In genomic region chr11:114440121-114440860, GRCh38 we compare ENCODE assay signal across 8 cellular contexts. TPM values are rescaled to one million over a fixed set of nuclear protein-coding genes. Genes with fewer than 3 reads are reported as not detected.
A peak's percentile ranks its signal among the peaks of the same experiment; 100 is the strongest.
DNase-seq lines count a peak whose midpoint lies in the region; ATAC-seq, FAIRE-seq and TF ChIP-seq lines count a peak whose summit lies in the region.

No MANE protein-coding gene starts in this region.

- no peaks in the 10 kb centered on the region for H3K9me3 Mint-ChIP-seq in natural killer cell

- ATAC-seq in natural killer cell: no peak
- no peak for ATAC-seq in HG03139 (IDR thresholded peaks at IDR 0.05; ENCODE audit: unreplicated experiment)
- no peak for ATAC-seq in HG03457 (IDR thresholded peaks at IDR 0.05; ENCODE audit: unreplicated experiment)
- ATAC-seq in GM21360 (IDR thresholded peaks at IDR 0.05; ENCODE audit: unreplicated experiment): no peak

- H3K4me3 Mint-ChIP-seq in natural killer cell: peak overlapping the region; percentile 99

- H4K20me1 ChIP-seq in PC-9 (ENCODE audit: insufficient read depth): peaks cover 46% of the 10 kb centered on the region
- H4K20me1 ChIP-seq in endothelial cell of umbilical vein (replicated peaks; ENCODE audit: control insufficient read depth, extremely low read depth, insufficient read depth, low read length): no peaks in the 10 kb centered on the region

- TF ChIP-seq CTCF in PC-9 (conservative IDR thresholded peaks at IDR 0.05): no peak
- TF ChIP-seq CTCF in endothelial cell of umbilical vein (IDR thresholded peaks at IDR 0.05; ENCODE audit: extremely low read depth in 1 of 2, insufficient read depth in 1 of 2, low read depth in 1 of 2, low read length in 2 of 2): no peak
- no peak for TF ChIP-seq CTCF in natural killer cell (IDR thresholded peaks at IDR 0.05)

- H3K4me2 ChIP-seq in PC-9: peak overlapping the region; percentile 93
- H3K4me2 ChIP-seq in endothelial cell of umbilical vein (ENCODE audit: insufficient read depth, low read length): peak overlapping the region; percentile 94

- H3K9me3 ChIP-seq in PC-9 (ENCODE audit: insufficient read depth, low read depth) (no peaks in the 10 kb centered on the region), endothelial cell of umbilical vein (replicated peaks; ENCODE audit: control insufficient read depth, insufficient read depth, low read length) (no peaks in the 10 kb centered on the region)

- DNase-seq in PC-9 (no peak), endothelial cell of umbilical vein (ENCODE audit: low read depth, low spot score) (no peak), natural killer cell (no peak)
- no peak for DNase-seq in effector CD8-positive, alpha-beta T cell (lab: John Stamatoyannopoulos, UW)

- H3K27ac ChIP-seq in PC-9: peak overlapping the region; percentile 44
- H3K27ac ChIP-seq in endothelial cell of umbilical vein (ENCODE audit: insufficient read depth, low read depth, low read length): peak overlapping the region; percentile 36

- CTCF ChIA-PET in PC-9 (lab: Charles Lee) (no interaction called here), endothelial cell of umbilical vein (lab: Charles Lee) (interaction anchor here (0.9 to 1.5 kb wide), 5 partner anchors 10 to 159 kb away, joined by 3 to 7 read pairs (median 4); no protein-coding TSS in a partner anchor)

- H2AFZ ChIP-seq in PC-9 (peak overlapping the region; percentile 92), endothelial cell of umbilical vein (ENCODE audit: low read depth, low read length) (peak overlapping the region; percentile 36)

- H3K79me2 ChIP-seq in PC-9 (ENCODE audit: low read depth) (peaks cover 60% of the 10 kb centered on the region), endothelial cell of umbilical vein (ENCODE audit: control insufficient read depth, insufficient read depth, low read length) (peaks cover 55% of the 10 kb centered on the region)

- BruUV-seq in PC-9 (replicated peaks; lab: Mats Ljungman, UMichigan): TSS peak; percentile 26
- TSS peak; percentile 35 for BruUV-seq in endothelial cell of umbilical vein (replicated peaks; lab: Mats Ljungman, UMichigan)

- peak overlapping the region; percentile 90 to 99 for H3K27ac Mint-ChIP-seq in natural killer cell

- H3K27me3 Mint-ChIP-seq in natural killer cell (ENCODE audit: low read depth in 2 of 2): no peaks in the 10 kb centered on the region

- FAIRE-seq in endothelial cell of umbilical vein (lab: Jason Lieb, UNC): peak; percentile 33

- H3K36me3 ChIP-seq in PC-9 (ENCODE audit: low read depth) (peaks cover 30% of the 10 kb centered on the region), endothelial cell of umbilical vein (ENCODE audit: control insufficient read depth in 2 of 2, extremely low read depth in 1 of 2, insufficient read depth in 2 of 2, low read length in 2 of 2) (peaks cover 0 to 8% of the 10 kb centered on the region in 2 experiments)

- H3K4me1 ChIP-seq in PC-9 (replicated peaks; ENCODE audit: insufficient read depth): peaks cover 33% of the 10 kb centered on the region
- peaks cover 23% of the 10 kb centered on the region for H3K4me1 ChIP-seq in endothelial cell of umbilical vein (ENCODE audit: control insufficient read depth, extremely low read depth, insufficient read depth, low read length)

- POLR2A ChIA-PET in PC-9 (lab: Charles Lee; ENCODE audit: unreplicated experiment) (no interaction called here), endothelial cell of umbilical vein (lab: Charles Lee) (no interaction called here)

- no peaks in the 10 kb centered on the region for H3K9me1 ChIP-seq in endothelial cell of umbilical vein (replicated peaks; ENCODE audit: control insufficient read depth, extremely low read depth, insufficient read depth, low read length)

- intact Hi-C loops in PC-9 (cut with micrococcal nuclease; ENCODE audit: unreplicated experiment) (no loop called here), endothelial cell of umbilical vein (cut with micrococcal nuclease) (loop anchor here (1.0 kb wide), 1 partner anchor 92 kb away; no protein-coding TSS in a partner anchor), natural killer cell (cut with micrococcal nuclease) (loop anchor here (2.0 kb wide), 1 partner anchor 91 kb away; no protein-coding TSS in a partner anchor)

- no peaks in the 10 kb centered on the region for H3K36me3 Mint-ChIP-seq in natural killer cell

- H3K9ac ChIP-seq in endothelial cell of umbilical vein (replicated peaks; ENCODE audit: extremely low read depth, insufficient read depth, low read length): peak overlapping the region; percentile 54

- H3K4me1 Mint-ChIP-seq in natural killer cell: peaks cover 27 to 31% of the 10 kb centered on the region in 2 donors

- TF ChIP-seq POLR2A in endothelial cell of umbilical vein (IDR thresholded peaks at IDR 0.05; ENCODE audit: low read depth, low read length): no peak

- H3K4me3 ChIP-seq in GM08714 (ENCODE audit: low read length) (peak overlapping the region; percentile 53), PC-9 (peak overlapping the region; percentile 80), endothelial cell of umbilical vein (replicated peaks in 1 of 3; ENCODE audit: insufficient read depth in 1 of 3, low read depth in 1 of 3, low read length in 3 of 3) (peak overlapping the region; percentile 49 to 97 (median 83))

- H3K27me3 ChIP-seq in PC-9 (ENCODE audit: insufficient read depth, low read depth) (no peaks in the 10 kb centered on the region), endothelial cell of umbilical vein (ENCODE audit: control insufficient read depth in 2 of 2, insufficient read depth in 2 of 2, low read length in 2 of 2) (no peaks in the 10 kb centered on the region)

- no peaks in the 10 kb centered on the region for H3K9me2 ChIP-seq in PC-9 (ENCODE audit: insufficient read depth)

- H3F3A ChIP-seq in PC-9 (ENCODE audit: insufficient read depth, low read depth): peaks cover 25% of the 10 kb centered on the region

- dilution Hi-C loops in endothelial cell of umbilical vein (cut with MboI; ENCODE audit: extremely low pct_ligation_motif_present, low sequenced_read_pairs): no loop called here

TF ChIP-seq in endothelial cell of umbilical vein, 7 proteins besides CTCF, POLR2A, EP300 and RAD21:
- peak; percentile 18 for TF ChIP-seq GATA2 (IDR thresholded peaks at IDR 0.05; ENCODE audit: insufficient read depth, insufficient read length, low read depth, low read length)
- no peak for TF ChIP-seq EZH2 (IDR thresholded peaks at IDR 0.05; ENCODE audit: borderline replicate concordance, low read depth, low read length, severe bottlenecking)
- no peak for TF ChIP-seq FOS (IDR thresholded peaks at IDR 0.05; ENCODE audit: borderline replicate concordance, insufficient read depth, low read length)
- no peak for TF ChIP-seq MYC (IDR thresholded peaks at IDR 0.05; ENCODE audit: low read depth, low read length)
- TF ChIP-seq POLR2AphosphoS5 (IDR thresholded peaks at IDR 0.05; ENCODE audit: insufficient read depth, low read depth, low read length): no peak
TF ChIP-seq in endothelial cell of umbilical vein: peak in this region for 1.

RNA-seq across cellular contexts. Expression of gene REXO2, which starts 1.0 kb away (rescaled TPM):
- total RNA-seq in PC-9 (2021): 117 and 145 TPM in 2 replicates
- total RNA-seq in endothelial cell of umbilical vein: 155 and 182 TPM in 2 replicates
- polyA plus RNA-seq in endothelial cell of umbilical vein: 188 and 296 TPM in 2 replicates
- polyA plus RNA-seq in endothelial cell of umbilical vein (2011; cell fraction: cytosol; rRNA removed): 304 and 306 TPM in 2 replicates
- 177 and 247 TPM in 2 replicates for polyA plus RNA-seq in endothelial cell of umbilical vein (2011; cell fraction: nucleus; rRNA removed)
- 192 and 211 TPM in 2 replicates for polyA plus RNA-seq in endothelial cell of umbilical vein (2012)
- 69.7 and 73.0 TPM in 2 replicates for polyA minus RNA-seq in endothelial cell of umbilical vein
- 36.4 TPM for polyA minus RNA-seq in endothelial cell of umbilical vein (2011; cell fraction: cytosol; rRNA and poly(A)+ RNA removed)
- polyA minus RNA-seq in endothelial cell of umbilical vein (2011; cell fraction: nucleus; rRNA and poly(A)+ RNA removed): 75.3 and 75.6 TPM in 2 replicates
- 10 to 100 TPM; 21.4 to 32.8 (median 24.7) TPM for total RNA-seq in natural killer cell

RNA-seq across cellular contexts. Expression of gene RBM7, which starts 39.8 kb away (rescaled TPM):
- total RNA-seq in PC-9 (2021): 18.9 and 34.7 TPM in 2 replicates
- 31.3 and 38.4 TPM in 2 replicates for total RNA-seq in endothelial cell of umbilical vein
- 16.4 TPM in 2 replicates for polyA plus RNA-seq in endothelial cell of umbilical vein
- polyA plus RNA-seq in endothelial cell of umbilical vein (2011; cell fraction: cytosol; rRNA removed): 22.9 and 26.2 TPM in 2 replicates
- 16.1 and 24.3 TPM in 2 replicates for polyA plus RNA-seq in endothelial cell of umbilical vein (2011; cell fraction: nucleus; rRNA removed)
- 46.2 and 47.4 TPM in 2 replicates for polyA plus RNA-seq in endothelial cell of umbilical vein (2012)
- polyA minus RNA-seq in endothelial cell of umbilical vein: 46.8 and 57.2 TPM in 2 replicates
- polyA minus RNA-seq in endothelial cell of umbilical vein (2011; cell fraction: cytosol; rRNA and poly(A)+ RNA removed): 29.7 TPM
- 40.0 and 53.0 TPM in 2 replicates for polyA minus RNA-seq in endothelial cell of umbilical vein (2011; cell fraction: nucleus; rRNA and poly(A)+ RNA removed)
- 10 to 100 TPM; 50.4 to 79.7 (median 58.5) TPM for total RNA-seq in natural killer cell

RNA-seq across cellular contexts. Expression of gene C11orf71, which starts 40.0 kb away (rescaled TPM):
- 3.7 and 4.9 TPM in 2 replicates for total RNA-seq in PC-9 (2021)
- total RNA-seq in endothelial cell of umbilical vein: 4.0 and 5.4 TPM in 2 replicates
- 6.9 and 8.5 TPM in 2 replicates for polyA plus RNA-seq in endothelial cell of umbilical vein
- polyA plus RNA-seq in endothelial cell of umbilical vein (2011; cell fraction: cytosol; rRNA removed): 2.6 and 3.6 TPM in 2 replicates
- polyA plus RNA-seq in endothelial cell of umbilical vein (2011; cell fraction: nucleus; rRNA removed): 3.9 and 5.8 TPM in 2 replicates
- 2.8 and 4.4 TPM in 2 replicates for polyA plus RNA-seq in endothelial cell of umbilical vein (2012)
- polyA minus RNA-seq in endothelial cell of umbilical vein: 5.4 and 7.5 TPM in 2 replicates
- polyA minus RNA-seq in endothelial cell of umbilical vein (2011; cell fraction: cytosol; rRNA and poly(A)+ RNA removed): 1.1 TPM
- polyA minus RNA-seq in endothelial cell of umbilical vein (2011; cell fraction: nucleus; rRNA and poly(A)+ RNA removed): 12.7 and 18.6 TPM in 2 replicates
- total RNA-seq in natural killer cell: 10 to 100 TPM; 11.3 to 13.1 (median 11.5) TPM
